Comparison of ENCODE assay signal across 8 cellular contexts in genomic region chrX:57592159-57592893, GRCh38. TPM values are rescaled to one million over a fixed set of nuclear protein-coding genes. Genes with fewer than 3 reads are reported as not detected.
A peak's percentile ranks its signal among the peaks of the same experiment; 100 is the strongest.
DNase-seq lines count a peak whose midpoint lies in the region; ATAC-seq and TF ChIP-seq lines count a peak whose summit lies in the region.
"Not testable (repeated sequence)": the region's sequence is repeated elsewhere in the genome, so short reads cannot be mapped to it uniquely, and the experiment has no call there.

No MANE protein-coding gene starts in this region.

- not testable (repeated sequence) for DNase-seq in AG09309 (ENCODE audit: low read depth); coronary artery (ENCODE audit: low spot score)
- DNase-seq in NCI-H1105 (lab: John Stamatoyannopoulos, UW) = peak; percentile 9
- DNase-seq in activated CD4-positive, alpha-beta T cell treated with anti-CD3 and anti-CD28 coated beads, Interleukin-2, amount 50 U/mL, for 1 hour = peak; percentile 12
- peak; percentile 55 for DNase-seq in islet precursor cell
- peak; percentile 1 for DNase-seq in renal cortical epithelial cell (ENCODE audit: low read depth)

- H3K4me3 ChIP-seq in AG09309 (ENCODE audit: control insufficient read depth, low read depth, low read length) = peak overlapping the region; percentile 29
- peak overlapping the region; percentile 76 for H3K4me3 ChIP-seq in coronary artery

- H3K27ac ChIP-seq in coronary artery = peak overlapping the region; percentile 95 to 98

- ATAC-seq in GM18909 (IDR thresholded peaks at IDR 0.05; ENCODE audit: poor library complexity, unreplicated experiment) (peak; percentile 77), HG02943 (IDR thresholded peaks at IDR 0.05; ENCODE audit: low read depth, unreplicated experiment) (peak; percentile 75)

- not testable (repeated sequence) for TF ChIP-seq CTCF in AG09309 (IDR thresholded peaks at IDR 0.05; ENCODE audit: control insufficient read depth, insufficient read depth, low read depth, low read length, missing control alignments); coronary artery (IDR thresholded peaks at IDR 0.05)

RNA-seq across cellular contexts. Expression of gene ZXDB, which starts 0.5 kb away (rescaled TPM):
- total RNA-seq in renal cortical epithelial cell = 6.4 and 12.2 TPM in 2 replicates
